ENCODE assay signal across 1 cellular context in the genomic region with DNA sequence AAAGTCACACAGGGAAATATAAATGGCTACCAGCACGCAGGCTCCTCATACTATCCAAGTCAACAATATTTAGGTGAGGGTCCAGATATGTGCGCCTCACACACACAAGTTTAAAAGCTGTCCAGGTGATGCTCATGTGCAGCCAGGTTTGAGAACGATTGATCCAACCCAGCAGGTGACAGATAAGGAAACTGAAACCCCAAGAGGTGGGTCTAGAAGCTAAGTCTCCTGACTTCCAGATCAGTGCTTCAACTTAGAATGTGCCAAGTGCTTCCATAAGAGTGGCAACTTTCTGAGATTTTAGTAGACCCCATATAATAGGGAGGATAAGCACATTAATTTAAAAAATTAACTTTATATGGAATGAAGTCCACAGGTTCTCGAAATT.
TF ChIP-seq lines count a peak whose summit lies in the region.

No MANE protein-coding gene starts in this region.

TF ChIP-seq in HepG2, 621 proteins besides CTCF, POLR2A, EP300 and RAD21 (continued from another document):
- TF ChIP-seq, protein P1, sequence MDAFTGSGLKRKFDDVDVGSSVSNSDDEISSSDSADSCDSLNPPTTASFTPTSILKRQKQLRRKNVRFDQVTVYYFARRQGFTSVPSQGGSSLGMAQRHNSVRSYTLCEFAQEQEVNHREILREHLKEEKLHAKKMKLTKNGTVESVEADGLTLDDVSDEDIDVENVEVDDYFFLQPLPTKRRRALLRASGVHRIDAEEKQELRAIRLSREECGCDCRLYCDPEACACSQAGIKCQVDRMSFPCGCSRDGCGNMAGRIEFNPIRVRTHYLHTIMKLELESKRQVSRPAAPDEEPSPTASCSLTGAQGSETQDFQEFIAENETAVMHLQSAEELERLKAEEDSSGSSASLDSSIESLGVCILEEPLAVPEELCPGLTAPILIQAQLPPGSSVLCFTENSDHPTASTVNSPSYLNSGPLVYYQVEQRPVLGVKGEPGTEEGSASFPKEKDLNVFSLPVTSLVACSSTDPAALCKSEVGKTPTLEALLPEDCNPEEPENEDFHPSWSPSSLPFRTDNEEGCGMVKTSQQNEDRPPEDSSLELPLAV (CRISPR knock-in tag; conservative IDR thresholded peaks at IDR 0.05; ENCODE audit: low read depth) = no peak
- TF ChIP-seq, protein P2, sequence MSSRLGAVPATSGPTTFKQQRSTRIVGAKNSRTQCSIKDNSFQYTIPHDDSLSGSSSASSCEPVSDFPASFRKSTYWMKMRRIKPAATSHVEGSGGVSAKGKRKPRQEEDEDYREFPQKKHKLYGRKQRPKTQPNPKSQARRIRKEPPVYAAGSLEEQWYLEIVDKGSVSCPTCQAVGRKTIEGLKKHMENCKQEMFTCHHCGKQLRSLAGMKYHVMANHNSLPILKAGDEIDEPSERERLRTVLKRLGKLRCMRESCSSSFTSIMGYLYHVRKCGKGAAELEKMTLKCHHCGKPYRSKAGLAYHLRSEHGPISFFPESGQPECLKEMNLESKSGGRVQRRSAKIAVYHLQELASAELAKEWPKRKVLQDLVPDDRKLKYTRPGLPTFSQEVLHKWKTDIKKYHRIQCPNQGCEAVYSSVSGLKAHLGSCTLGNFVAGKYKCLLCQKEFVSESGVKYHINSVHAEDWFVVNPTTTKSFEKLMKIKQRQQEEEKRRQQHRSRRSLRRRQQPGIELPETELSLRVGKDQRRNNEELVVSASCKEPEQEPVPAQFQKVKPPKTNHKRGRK (CRISPR knock-in tag; IDR thresholded peaks at IDR 0.05) = no peak
- no peak for TF ChIP-seq ZNF547 (CRISPR knock-in tag; IDR thresholded peaks at IDR 0.05)
